ENCODE assay signal across 9 cellular contexts in genomic region chr18:22623513-22623912, GRCh38.
"Had no signal": no experiment of that assay in that cellular context is flagged by ENCODE, and none has a peak within 500 bp of the region (broad histone marks: within the 10 kb centered on the region; RNA-seq: fewer than 3 reads in every experiment).

No MANE protein-coding gene starts in this region.

- H3K36me3 ChIP-seq: HAP-1 had no signal

- H3K9me3 ChIP-seq: HAP-1 had no signal

- DNase-seq: GM23248, GOT3, H7, H9, HCEC 1CT, HFFc6 had no signal

- H3K27ac Mint-ChIP-seq: GM23338, H9, HFFc6 had no signal

- H3K4me3 ChIP-seq: GM23248, GM23338, HAP-1 had no signal

- H3K4me3 Mint-ChIP-seq: GM23338, H9, HFFc6 had no signal

- H3K4me2 ChIP-seq: GM23338 had no signal

- H3K27ac ChIP-seq: GM23248 had no signal

- H3K9me3 Mint-ChIP-seq: GM23338, HFFc6 had no signal

- H3K9ac ChIP-seq: GM23248 had no signal

- H2AFZ ChIP-seq: GM23248, GM23338 had no signal

- H3K4me1 ChIP-seq: HAP-1 had no signal

- ATAC-seq: GM23338, HCT116 had no signal

- H3K4me1 Mint-ChIP-seq: GM23338, H9 had no signal
